27 cellular contexts compared by ENCODE assay signal in the genomic region with DNA sequence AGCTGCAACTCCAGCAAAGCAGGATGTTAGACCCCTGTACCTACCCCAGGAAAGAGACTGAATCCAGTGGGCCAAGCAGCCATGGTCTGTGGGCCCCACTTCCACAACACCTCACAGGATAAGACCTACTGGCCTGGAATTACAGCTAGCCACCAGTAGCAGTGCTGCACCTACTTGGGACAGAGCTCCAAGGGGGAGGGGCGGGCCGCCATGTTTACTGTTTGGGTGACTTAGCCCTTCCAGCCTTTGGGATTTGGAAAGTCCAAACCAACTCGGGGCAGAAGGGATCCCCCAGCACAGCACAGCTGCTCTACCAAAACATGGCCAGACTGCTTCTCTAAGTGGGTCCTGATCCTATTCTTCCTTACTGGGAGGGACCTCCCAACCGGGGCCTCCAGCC.
"Had no signal": no experiment of that assay in that cellular context is flagged by ENCODE, and none has a peak within 500 bp of the region (broad histone marks: within the 10 kb centered on the region; RNA-seq: fewer than 3 reads in every experiment).

No MANE protein-coding gene starts in this region.

- H3K4me3 Mint-ChIP-seq: natural killer cell; nephron; neural progenitor cell; stimulated activated effector memory CD8-positive, alpha-beta T cell treated with anti-CD3 and anti-CD28 coated beads, Interleukin-12 subunit alpha, Interleukin-12 subunit beta, amount 100 ng/mL, for 72 hours; stimulated activated naive B cell treated with anti-CD40 and anti-IgM and Interleukin-4, amounts not matched to agents 10 μg/mL and 1 μg/mL and 100 μg/mL, for 72 hours; stimulated activated naive CD8-positive, alpha-beta T cell treated with anti-CD3 and anti-CD28 coated beads, Interleukin-15, Interleukin-2, amounts not matched to agents 100 ng/mL and 50 ng/mL, for 24 hours had no signal

- ATAC-seq: natural killer cell; psoas muscle; right cardiac atrium; right lobe of liver; stimulated activated effector memory CD8-positive, alpha-beta T cell treated with anti-CD3 and anti-CD28 coated beads, Interleukin-12 subunit alpha, Interleukin-12 subunit beta, amount 100 ng/mL, for 72 hours; stimulated activated naive B cell treated with anti-CD40 and anti-IgM and Interleukin-4, amounts not matched to agents 10 μg/mL and 1 μg/mL and 100 μg/mL, for 72 hours had no signal

- H3K27ac ChIP-seq: neural progenitor cell, ovary, parathyroid adenoma, psoas muscle, right lobe of liver, stomach, thoracic aorta, thyroid gland, tibial nerve, upper lobe of left lung, vagina had no signal

- H3K4me2 ChIP-seq: neural progenitor cell had no signal

- H3K36me3 Mint-ChIP-seq: natural killer cell; stimulated activated effector memory CD8-positive, alpha-beta T cell treated with anti-CD3 and anti-CD28 coated beads, Interleukin-12 subunit alpha, Interleukin-12 subunit beta, amount 100 ng/mL, for 72 hours; stimulated activated naive B cell treated with anti-CD40 and anti-IgM and Interleukin-4, amounts not matched to agents 10 μg/mL and 1 μg/mL and 100 μg/mL, for 72 hours had no signal

- H3K9ac ChIP-seq: neural progenitor cell, parathyroid adenoma had no signal

- H3K27me3 ChIP-seq: neural progenitor cell, ovary, right lobe of liver, thyroid gland, upper lobe of left lung, vagina had no signal

- H3K4me1 Mint-ChIP-seq: natural killer cell; nephron; neural progenitor cell; stimulated activated effector memory CD8-positive, alpha-beta T cell treated with anti-CD3 and anti-CD28 coated beads, Interleukin-12 subunit alpha, Interleukin-12 subunit beta, amount 100 ng/mL, for 72 hours; stimulated activated naive B cell treated with anti-CD40 and anti-IgM and Interleukin-4, amounts not matched to agents 10 μg/mL and 1 μg/mL and 100 μg/mL, for 72 hours had no signal

- H3K4me3 ChIP-seq: neural progenitor cell, ovary, psoas muscle, right lobe of liver, stomach, thoracic aorta, thyroid gland, tibial nerve, upper lobe of left lung, vagina had no signal

- H3K27me3 Mint-ChIP-seq: progenitor cell of endocrine pancreas; stimulated activated naive B cell treated with anti-CD40 and anti-IgM and Interleukin-4, amounts not matched to agents 10 μg/mL and 1 μg/mL and 100 μg/mL, for 72 hours; stimulated activated naive CD8-positive, alpha-beta T cell treated with anti-CD3 and anti-CD28 coated beads, Interleukin-15, Interleukin-2, amounts not matched to agents 100 ng/mL and 50 ng/mL, for 24 hours had no signal

- H3K9me3 ChIP-seq: ovary, psoas muscle, right lobe of liver, stomach, thoracic aorta, thyroid gland, tibial nerve, upper lobe of left lung, vagina had no signal

- DNase-seq: natural killer cell; occipital lobe; ovary; psoas muscle; small intestine; stimulated activated CD4-positive, alpha-beta T cell treated with anti-CD3 and anti-CD28 coated beads, Interleukin-15, amount 100 ng/mL, for 24 hours; stimulated activated CD4-positive, alpha-beta T cell treated with anti-CD3 and anti-CD28 coated beads, Interleukin-2, amount 100 ng/mL, for 24 hours; stimulated activated CD4-positive, alpha-beta T cell treated with anti-CD3 and anti-CD28 coated beads, Interleukin-2, amount 100 ng/mL, for 48 hours; stimulated activated CD4-positive, alpha-beta T cell treated with anti-CD3 and anti-CD28 coated beads, Interleukin-4, amount 100 ng/mL, for 24 hours; stimulated activated naive B cell treated with anti-CD40 and anti-IgM and Interleukin-4, amounts not matched to agents 10 μg/mL and 1 μg/mL and 100 μg/mL, for 72 hours; stimulated activated naive CD4-positive, alpha-beta T cell treated with Interleukin-2 at 50 U/mL for 16 hours; stomach; thyroid gland; trophoblast cell; upper lobe of left lung had no signal

- H3K9me3 Mint-ChIP-seq: natural killer cell; stimulated activated effector memory CD8-positive, alpha-beta T cell treated with anti-CD3 and anti-CD28 coated beads, Interleukin-12 subunit alpha, Interleukin-12 subunit beta, amount 100 ng/mL, for 72 hours; stimulated activated naive B cell treated with anti-CD40 and anti-IgM and Interleukin-4, amounts not matched to agents 10 μg/mL and 1 μg/mL and 100 μg/mL, for 72 hours; stimulated activated naive CD8-positive, alpha-beta T cell treated with anti-CD3 and anti-CD28 coated beads, Interleukin-15, Interleukin-2, amounts not matched to agents 100 ng/mL and 50 ng/mL, for 24 hours had no signal

- H3K79me2 ChIP-seq: parathyroid adenoma had no signal

- H3K27ac Mint-ChIP-seq: natural killer cell; nephron; neural progenitor cell; progenitor cell of endocrine pancreas; stimulated activated effector memory CD8-positive, alpha-beta T cell treated with anti-CD3 and anti-CD28 coated beads, Interleukin-12 subunit alpha, Interleukin-12 subunit beta, amount 100 ng/mL, for 72 hours; stimulated activated naive B cell treated with anti-CD40 and anti-IgM and Interleukin-4, amounts not matched to agents 10 μg/mL and 1 μg/mL and 100 μg/mL, for 72 hours; stimulated activated naive CD8-positive, alpha-beta T cell treated with anti-CD3 and anti-CD28 coated beads, Interleukin-15, Interleukin-2, amounts not matched to agents 100 ng/mL and 50 ng/mL, for 24 hours had no signal

- H3K36me3 ChIP-seq: neural progenitor cell, ovary, right lobe of liver, stomach, thoracic aorta, thyroid gland, tibial nerve, upper lobe of left lung, vagina had no signal

- FAIRE-seq: small intestine, urothelium cell line had no signal

- H3K4me1 ChIP-seq: neural progenitor cell, parathyroid adenoma, psoas muscle, right lobe of liver, stomach, thyroid gland, tibial nerve, upper lobe of left lung, vagina had no signal
